In genomic region chr1:82153282-82153630, GRCh38 we compare ENCODE assay signal across 13 cellular contexts.
DNase-seq lines count a peak whose midpoint lies in the region; ATAC-seq and TF ChIP-seq lines count a peak whose summit lies in the region.
"Had no signal": no experiment of that assay in that cellular context is flagged by ENCODE, and none has a peak within 500 bp of the region (broad histone marks: within the 10 kb centered on the region; RNA-seq: fewer than 3 reads in every experiment).

No MANE protein-coding gene starts in this region.

- H3K4me1 Mint-ChIP-seq in glutamatergic neuron (ENCODE audit: low read depth, unreplicated experiment): no peaks in the 10 kb centered on the region

- no peak for TF ChIP-seq CTCF in glutamatergic neuron (IDR thresholded peaks at IDR 0.05; ENCODE audit: partially characterized antibody, unreplicated experiment)

- no peaks in the 10 kb centered on the region for H3K9me3 Mint-ChIP-seq in glutamatergic neuron (ENCODE audit: unreplicated experiment)

- H3K36me3 Mint-ChIP-seq in glutamatergic neuron (ENCODE audit: unreplicated experiment): no peaks in the 10 kb centered on the region

- no peaks in the 10 kb centered on the region for H3K27me3 Mint-ChIP-seq in glutamatergic neuron (ENCODE audit: unreplicated experiment)

- H3K27ac Mint-ChIP-seq in glutamatergic neuron (ENCODE audit: unreplicated experiment): no peak overlapping the region

- DNase-seq in glomerular visceral epithelial cell (ENCODE audit: extremely low spot score) (peak; percentile 7), AML-193 (lab: John Stamatoyannopoulos, UW) (no peak), glutamatergic neuron (no peak)
- DNase-seq: activated effector memory CD4-positive, alpha-beta T cell treated with Interleukin-2 at 50 U/mL for 16 hours; cerebellar nuclear complex; KBM-7; NCI-H2081 had no signal

- H3K4me3 Mint-ChIP-seq in glutamatergic neuron (ENCODE audit: unreplicated experiment): no peak overlapping the region

- peak; percentile 43 for ATAC-seq in GM18499 (IDR thresholded peaks at IDR 0.05; ENCODE audit: insufficient read depth, unreplicated experiment)
- ATAC-seq in GM19467 (IDR thresholded peaks at IDR 0.05; ENCODE audit: unreplicated experiment): peak; percentile 51
- ATAC-seq in HG03196 (IDR thresholded peaks at IDR 0.05; ENCODE audit: unreplicated experiment): peak; percentile 40
- no peak for ATAC-seq in HG03095 (IDR thresholded peaks at IDR 0.05; ENCODE audit: unreplicated experiment)
- ATAC-seq in HG02870 (IDR thresholded peaks at IDR 0.05; ENCODE audit: unreplicated experiment): no peak
- ATAC-seq: activated CD4-positive, CD25-positive, alpha-beta regulatory T cell treated with anti-CD3 and anti-CD28 coated beads, Interleukin-2, amount 50 U/mL, for 24 hours had no signal

Comparison
In these comparisons a context has a peak if more than half of its experiments do, and no peak if none do; other contexts are left out.
1. ATAC-seq: peak in GM18499 (single experiment), GM19467 (single experiment) and HG03196 (single experiment); none in HG03095 (single experiment) and HG02870 (single experiment).